In genomic region chr16:87789437-87790277, GRCh38 we compare ENCODE assay signal across 13 cellular contexts. TPM values are rescaled to one million over a fixed set of nuclear protein-coding genes. Genes with fewer than 3 reads are reported as not detected.
DNase-seq lines count a peak whose midpoint lies in the region; ATAC-seq, FAIRE-seq and TF ChIP-seq lines count a peak whose summit lies in the region.
"Had no signal": no experiment of that assay in that cellular context is flagged by ENCODE, and none has a peak within 500 bp of the region (broad histone marks: within the 10 kb centered on the region; RNA-seq: fewer than 3 reads in every experiment).

No MANE protein-coding gene starts in this region.

- no peak overlapping the region for H3K9ac ChIP-seq in kidney (ENCODE audit: low read length in 2 of 2)
- no peak overlapping the region for H3K9ac ChIP-seq in colonic mucosa (ENCODE audit: low read depth in 2 of 2, low read length in 2 of 2)

- no peak overlapping the region for H3K27ac ChIP-seq in right atrium auricular region
- peak overlapping the region; percentile 28 to 78 for H3K27ac ChIP-seq in kidney (ENCODE audit: low read depth in 2 of 2, low read length in 2 of 2)
- no peak overlapping the region for H3K27ac ChIP-seq in colonic mucosa
- H3K27ac ChIP-seq: VCaP had no signal

- H3K27me3 Mint-ChIP-seq in type B pancreatic cell, result no peaks in the 10 kb centered on the region

- peak overlapping the region; percentile 86 for H3K27ac Mint-ChIP-seq in type B pancreatic cell

- no peaks in the 10 kb centered on the region for H3K27me3 ChIP-seq in right atrium auricular region
- no peaks in the 10 kb centered on the region for H3K27me3 ChIP-seq in colonic mucosa

- no peaks in the 10 kb centered on the region for H3K9me3 ChIP-seq in right atrium auricular region
- H3K9me3 ChIP-seq in kidney (ENCODE audit: control insufficient read depth in 1 of 2, low read length in 2 of 2), result no peaks in the 10 kb centered on the region
- no peaks in the 10 kb centered on the region for H3K9me3 ChIP-seq in colonic mucosa

- intact Hi-C loops in Right ventricle myocardium superior (cut with DNase I) (no loop called here), kidney (cut with DNase I) (no loop called here), colonic mucosa (cut with DNase I) (no loop called here)

- H3K9me3 Mint-ChIP-seq in type B pancreatic cell, result no peaks in the 10 kb centered on the region

- no peak overlapping the region for H3K4me3 ChIP-seq in right atrium auricular region
- H3K4me3 ChIP-seq in kidney (ENCODE audit: low read length in 2 of 2), result no peak overlapping the region
- no peak overlapping the region for H3K4me3 ChIP-seq in colonic mucosa

- no peak for DNase-seq in Right ventricle myocardium superior
- no peak for DNase-seq in right atrium auricular region (ENCODE audit: low spot score)
- DNase-seq in amniotic epithelial cell (ENCODE audit: low read depth), result peak; percentile 60
- DNase-seq in kidney, result peak; percentile 87
- DNase-seq in type B pancreatic cell (ENCODE audit: extremely low spot score, unreplicated experiment), result no peak
- no peak for DNase-seq in colonic mucosa
- DNase-seq in G401 (ENCODE audit: low spot score), result no peak
- DNase-seq in NCI-H82 (lab: John Stamatoyannopoulos, UW), result no peak
- DNase-seq: NCI-H526 treated with DMSO at 0.1 percent for 48 hours; stimulated activated CD4-positive, alpha-beta T cell treated with anti-CD3 and anti-CD28 coated beads, Interleukin-4, amount 100 ng/mL, for 4 hours had no signal

- in situ Hi-C loops in G401 (cut with HindIII; ENCODE audit: low sequenced_read_pairs), result no loop called here

- TF ChIP-seq CTCF in right atrium auricular region (IDR thresholded peaks at IDR 0.05) (no peak), kidney (IDR thresholded peaks at IDR 0.05; ENCODE audit: borderline replicate concordance, extremely low read depth, insufficient read depth) (no peak), type B pancreatic cell (conservative IDR thresholded peaks at IDR 0.05) (no peak), colonic mucosa (IDR thresholded peaks at IDR 0.05) (no peak)

- no peaks in the 10 kb centered on the region for H3K36me3 Mint-ChIP-seq in type B pancreatic cell

- no peaks in the 10 kb centered on the region for H3K4me1 ChIP-seq in right atrium auricular region
- H3K4me1 ChIP-seq in kidney (ENCODE audit: control insufficient read depth in 1 of 2, insufficient read depth in 1 of 2, low read depth in 1 of 2, low read length in 2 of 2), result peaks cover 6 to 8% of the 10 kb centered on the region in 2 donors
- no peaks in the 10 kb centered on the region for H3K4me1 ChIP-seq in colonic mucosa

- peak; percentile 28 for ATAC-seq in Right ventricle myocardium superior (ENCODE audit: poor library complexity)

- FAIRE-seq in kidney (lab: Jason Lieb, UNC), result no peak
- FAIRE-seq: GM12891, urothelium cell line had no signal

- H3K4me1 Mint-ChIP-seq in type B pancreatic cell (ENCODE audit: unreplicated experiment), result peaks cover 11% of the 10 kb centered on the region

- no peak overlapping the region for H3K4me3 Mint-ChIP-seq in type B pancreatic cell

- H3K36me3 ChIP-seq in right atrium auricular region (no peaks in the 10 kb centered on the region), kidney (ENCODE audit: control insufficient read depth in 1 of 2, insufficient read depth in 2 of 2, low read length in 2 of 2) (no peaks in the 10 kb centered on the region), colonic mucosa (no peaks in the 10 kb centered on the region)

RNA-seq across cellular contexts. Expression of gene KLHDC4, which starts 23.9 kb away (rescaled TPM):
- 8.7 TPM for total RNA-seq in Right ventricle myocardium superior
- total RNA-seq in right atrium auricular region, result 10 to 100 TPM; 11.8 to 12.6 TPM
- 42.2 TPM for total RNA-seq in kidney
- polyA plus RNA-seq in kidney (ENCODE audit: insufficient read depth, low read depth, low replicate concordance), result 25.0 TPM
- 34.4 and 43.4 TPM in 2 replicates for total RNA-seq in type B pancreatic cell (ENCODE audit: low replicate concordance)
- 10 to 100 TPM; 21.8 to 79.4 TPM for total RNA-seq in colonic mucosa
- 41.2 and 42.5 TPM in 2 replicates for total RNA-seq in G401 (2014; rRNA removed; shearing (Covaris generic))

Comparison
In these comparisons a context has a peak if more than half of its experiments do, and no peak if none do; other contexts are left out.
1. DNase-seq: peak in amniotic epithelial cell (single experiment) and kidney (single experiment); none in Right ventricle myocardium superior (single experiment), right atrium auricular region (single experiment), type B pancreatic cell (single experiment), colonic mucosa (single experiment), G401 (single experiment) and NCI-H82 (single experiment).
2. H3K27ac ChIP-seq: peak in kidney (2 of 2); none in right atrium auricular region (0 of 2) and colonic mucosa (single experiment).